Comparison of ENCODE assay signal across 25 cellular contexts in genomic region chr16:8986111-8986510, GRCh38.
"Had no signal": no experiment of that assay in that cellular context is flagged by ENCODE, and none has a peak within 500 bp of the region (broad histone marks: within the 10 kb centered on the region; RNA-seq: fewer than 3 reads in every experiment).

No MANE protein-coding gene starts in this region.

- H3K4me3 ChIP-seq: hepatocyte, left ventricle myocardium inferior, lung, mucosa of descending colon, ovary, skin epidermis, stomach, testis, thyroid gland, upper lobe of right lung had no signal

- H3K27ac ChIP-seq: hepatocyte, left ventricle myocardium inferior, ovary, skin epidermis, testis, thyroid gland, upper lobe of right lung had no signal

- H3K27me3 ChIP-seq: hepatocyte, ovary, stomach, testis, thyroid gland, upper lobe of right lung had no signal

- H3K27ac Mint-ChIP-seq: naive thymus-derived CD4-positive, alpha-beta T cell; natural killer cell treated with Interleukin-12 subunit alpha and Interleukin-12 subunit beta and Interleukin-15 and Interleukin-18, amount 100 ng/mL, for 72 hours; progenitor cell of endocrine pancreas; stimulated activated naive B cell treated with anti-CD40 and anti-IgM and Interleukin-4, amounts not matched to agents 10 μg/mL and 1 μg/mL and 100 μg/mL, for 72 hours had no signal

- H3K4me1 Mint-ChIP-seq: naive thymus-derived CD4-positive, alpha-beta T cell; stimulated activated naive B cell treated with anti-CD40 and anti-IgM and Interleukin-4, amounts not matched to agents 10 μg/mL and 1 μg/mL and 100 μg/mL, for 72 hours had no signal

- H3K27me3 Mint-ChIP-seq: natural killer cell treated with Interleukin-12 subunit alpha and Interleukin-12 subunit beta and Interleukin-15 and Interleukin-18, amount 100 ng/mL, for 72 hours had no signal

- H3K4me3 Mint-ChIP-seq: naive thymus-derived CD4-positive, alpha-beta T cell; natural killer cell treated with Interleukin-12 subunit alpha and Interleukin-12 subunit beta and Interleukin-15 and Interleukin-18, amount 100 ng/mL, for 72 hours; neural crest cell; stimulated activated naive B cell treated with anti-CD40 and anti-IgM and Interleukin-4, amounts not matched to agents 10 μg/mL and 1 μg/mL and 100 μg/mL, for 72 hours had no signal

- H3K36me3 ChIP-seq: left ventricle myocardium inferior, ovary, stomach, thyroid gland, upper lobe of right lung had no signal

- H3K4me1 ChIP-seq: left ventricle myocardium inferior, testis, thyroid gland, upper lobe of right lung had no signal

- DNase-seq: islet precursor cell; left ventricle myocardium inferior; midbrain; naive thymus-derived CD4-positive, alpha-beta T cell; ovary; right cardiac atrium; stimulated activated CD4-positive, alpha-beta T cell treated with anti-CD3 and anti-CD28 coated beads, Interleukin-12 subunit alpha, Interleukin-12 subunit beta, amount 100 ng/mL, for 4 hours; stimulated activated CD4-positive, alpha-beta T cell treated with anti-CD3 and anti-CD28 coated beads, Interleukin-15, amount 100 ng/mL, for 24 hours; stimulated activated CD4-positive, alpha-beta T cell treated with anti-CD3 and anti-CD28 coated beads, Interleukin-2, amount 100 ng/mL, for 24 hours; stimulated activated CD4-positive, alpha-beta T cell treated with anti-CD3 and anti-CD28 coated beads, Interleukin-4, amount 100 ng/mL, for 1 hour; stimulated activated naive B cell treated with anti-CD40 and anti-IgM and Interleukin-4, amounts not matched to agents 10 μg/mL and 1 μg/mL and 100 μg/mL, for 72 hours; stimulated activated naive CD8-positive, alpha-beta T cell treated with anti-CD3 and anti-CD28 coated beads, Interleukin-15, Interleukin-2, amounts not matched to agents 100 U/mL and 50 U/mL, for 24 hours; stomach; testis; thyroid gland; trophoblast cell; upper lobe of right lung had no signal

- ATAC-seq: mucosa of descending colon; naive thymus-derived CD4-positive, alpha-beta T cell; right cardiac atrium; sciatic nerve; stimulated activated naive B cell treated with anti-CD40 and anti-IgM and Interleukin-4, amounts not matched to agents 10 μg/mL and 1 μg/mL and 100 μg/mL, for 72 hours; stimulated activated naive CD8-positive, alpha-beta T cell treated with anti-CD3 and anti-CD28 coated beads, Interleukin-15, Interleukin-2, amounts not matched to agents 100 U/mL and 50 U/mL, for 24 hours; upper lobe of right lung had no signal

- H3K9me3 Mint-ChIP-seq: natural killer cell treated with Interleukin-12 subunit alpha and Interleukin-12 subunit beta and Interleukin-15 and Interleukin-18, amount 100 ng/mL, for 72 hours; neural crest cell; stimulated activated naive B cell treated with anti-CD40 and anti-IgM and Interleukin-4, amounts not matched to agents 10 μg/mL and 1 μg/mL and 100 μg/mL, for 72 hours had no signal

- H3K9me3 ChIP-seq: left ventricle myocardium inferior, mucosa of descending colon, ovary, stomach, testis, thyroid gland, upper lobe of right lung had no signal

- H3K36me3 Mint-ChIP-seq: naive thymus-derived CD4-positive, alpha-beta T cell; natural killer cell treated with Interleukin-12 subunit alpha and Interleukin-12 subunit beta and Interleukin-15 and Interleukin-18, amount 100 ng/mL, for 72 hours; stimulated activated naive B cell treated with anti-CD40 and anti-IgM and Interleukin-4, amounts not matched to agents 10 μg/mL and 1 μg/mL and 100 μg/mL, for 72 hours had no signal
